25 cellular contexts compared by ENCODE assay signal in the genomic region with DNA sequence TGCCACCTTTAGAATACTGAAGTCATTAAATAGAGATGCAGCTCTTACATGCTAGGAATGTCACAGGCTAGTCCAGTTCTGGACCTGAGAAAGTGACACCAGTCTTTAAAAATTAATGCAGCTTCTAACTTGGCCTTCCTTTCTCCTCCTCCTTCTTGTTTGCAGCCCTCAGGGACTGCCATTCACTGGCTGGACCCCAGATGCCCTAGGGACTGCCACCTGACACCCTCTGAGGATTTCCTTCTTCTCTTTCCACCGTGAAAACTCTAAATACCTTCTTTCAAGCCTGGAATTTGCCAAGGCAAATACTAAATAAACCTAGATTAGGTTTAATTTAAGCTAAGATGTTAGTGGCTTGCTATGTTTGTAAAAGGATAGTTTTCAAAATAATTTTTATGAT.
"Had no signal": no experiment of that assay in that cellular context is flagged by ENCODE, and none has a peak within 500 bp of the region (broad histone marks: within the 10 kb centered on the region; RNA-seq: fewer than 3 reads in every experiment).

No MANE protein-coding gene starts in this region.

- H3K4me3 ChIP-seq: gastrocnemius medialis, heart left ventricle, hepatocyte, lower lobe of right lung, right lobe of liver, suprapubic skin, transverse colon, upper lobe of right lung, uterus had no signal

- ATAC-seq: esophagus mucosa; gastrocnemius medialis; heart left ventricle; left colon; left ventricle myocardium superior; lower lobe of right lung; naive thymus-derived CD8-positive, alpha-beta T cell; right lobe of liver; stimulated activated naive B cell treated with anti-CD40 and anti-IgM and Interleukin-4, amounts not matched to agents 10 μg/mL and 1 μg/mL and 100 μg/mL, for 72 hours; stimulated activated naive CD8-positive, alpha-beta T cell treated with anti-CD3 and anti-CD28 coated beads, Interleukin-15, amount 100 ng/mL, for 72 hours; upper lobe of right lung had no signal

- H3K27me3 Mint-ChIP-seq: naive thymus-derived CD8-positive, alpha-beta T cell; progenitor cell of endocrine pancreas; stimulated activated naive B cell treated with anti-CD40 and anti-IgM and Interleukin-4, amounts not matched to agents 10 μg/mL and 1 μg/mL and 100 μg/mL, for 72 hours; stimulated activated naive CD8-positive, alpha-beta T cell treated with anti-CD3 and anti-CD28 coated beads, Interleukin-15, amount 100 ng/mL, for 72 hours had no signal

- DNase-seq: effector CD8-positive, alpha-beta T cell; endodermal cell; foreskin fibroblast; gastrocnemius medialis; heart left ventricle; immature natural killer cell; islet precursor cell; kidney glomerular epithelial cell; left colon; left ventricle myocardium superior; lower lobe of right lung; naive thymus-derived CD8-positive, alpha-beta T cell; right lobe of liver; small intestine; stimulated activated CD4-positive, alpha-beta T cell treated with anti-CD3 and anti-CD28 coated beads, Interleukin-15, amount 100 ng/mL, for 24 hours; stimulated activated CD4-positive, alpha-beta T cell treated with anti-CD3 and anti-CD28 coated beads, Interleukin-2, amount 100 ng/mL, for 48 hours; stimulated activated naive B cell treated with anti-CD40 and anti-IgM and Interleukin-4, amounts not matched to agents 10 μg/mL and 1 μg/mL and 100 μg/mL, for 72 hours; stimulated activated naive CD8-positive, alpha-beta T cell treated with anti-CD3 and anti-CD28 coated beads, Interleukin-15, amount 100 ng/mL, for 72 hours; transverse colon; upper lobe of right lung; uterus had no signal

- H3K36me3 Mint-ChIP-seq: immature natural killer cell; stimulated activated naive B cell treated with anti-CD40 and anti-IgM and Interleukin-4, amounts not matched to agents 10 μg/mL and 1 μg/mL and 100 μg/mL, for 72 hours had no signal

- H3K27ac Mint-ChIP-seq: endodermal cell; immature natural killer cell; naive thymus-derived CD8-positive, alpha-beta T cell; progenitor cell of endocrine pancreas; stimulated activated naive B cell treated with anti-CD40 and anti-IgM and Interleukin-4, amounts not matched to agents 10 μg/mL and 1 μg/mL and 100 μg/mL, for 72 hours; stimulated activated naive CD8-positive, alpha-beta T cell treated with anti-CD3 and anti-CD28 coated beads, Interleukin-15, amount 100 ng/mL, for 72 hours had no signal

- H3K36me3 ChIP-seq: gastrocnemius medialis, heart left ventricle, lower lobe of right lung, right lobe of liver, suprapubic skin, transverse colon, upper lobe of right lung, uterus had no signal

- H3K27me3 ChIP-seq: gastrocnemius medialis, heart left ventricle, hepatocyte, right lobe of liver, suprapubic skin, transverse colon, upper lobe of right lung, uterus had no signal

- H3K4me3 Mint-ChIP-seq: endodermal cell; immature natural killer cell; naive thymus-derived CD8-positive, alpha-beta T cell; stimulated activated naive B cell treated with anti-CD40 and anti-IgM and Interleukin-4, amounts not matched to agents 10 μg/mL and 1 μg/mL and 100 μg/mL, for 72 hours; stimulated activated naive CD8-positive, alpha-beta T cell treated with anti-CD3 and anti-CD28 coated beads, Interleukin-15, amount 100 ng/mL, for 72 hours had no signal

- H3K9me3 Mint-ChIP-seq: stimulated activated naive B cell treated with anti-CD40 and anti-IgM and Interleukin-4, amounts not matched to agents 10 μg/mL and 1 μg/mL and 100 μg/mL, for 72 hours had no signal

- H3K4me1 Mint-ChIP-seq: endodermal cell; immature natural killer cell; naive thymus-derived CD8-positive, alpha-beta T cell; stimulated activated naive B cell treated with anti-CD40 and anti-IgM and Interleukin-4, amounts not matched to agents 10 μg/mL and 1 μg/mL and 100 μg/mL, for 72 hours; stimulated activated naive CD8-positive, alpha-beta T cell treated with anti-CD3 and anti-CD28 coated beads, Interleukin-15, amount 100 ng/mL, for 72 hours had no signal
